In the genomic region with DNA sequence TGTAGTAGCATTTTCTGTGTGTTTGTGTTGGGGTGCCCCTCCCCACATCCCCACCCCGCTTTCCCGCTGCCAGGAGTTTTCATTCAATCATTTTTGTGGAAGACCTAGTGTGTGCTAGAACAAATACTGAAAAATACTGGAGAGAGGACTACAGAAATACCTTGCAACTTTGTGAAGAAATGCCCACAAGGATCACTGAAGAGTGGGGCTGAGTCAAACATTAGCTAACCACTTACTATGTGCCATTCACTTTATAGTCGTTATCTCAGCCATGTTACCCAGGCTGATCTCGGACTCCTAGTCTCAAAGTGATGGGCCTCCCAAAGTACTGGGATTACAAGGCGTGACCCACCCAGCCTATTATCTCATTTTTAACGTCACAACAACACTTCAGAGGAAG, we compare ENCODE assay signal across 1 cellular context.
TF ChIP-seq lines count a peak whose summit lies in the region.

No MANE protein-coding gene starts in this region.

TF ChIP-seq in H1, 55 proteins besides CTCF, POLR2A, EP300 and RAD21:
- TF ChIP-seq HDAC2 (IDR thresholded peaks at IDR 0.05; ENCODE audit: borderline replicate concordance in 1 of 2, low read depth in 2 of 2, low read length in 2 of 2) (no peak), EZH2 (IDR thresholded peaks at IDR 0.05; ENCODE audit: low read depth, low read length, severe bottlenecking) (no peak), JUN (IDR thresholded peaks at IDR 0.05; ENCODE audit: low read depth, low read length) (no peak), SP1 (IDR thresholded peaks at IDR 0.05; ENCODE audit: low read depth, low read length) (no peak), GABPA (IDR thresholded peaks at IDR 0.05; ENCODE audit: borderline replicate concordance, insufficient read depth, low read length) (no peak), RFX5 (IDR thresholded peaks at IDR 0.05; ENCODE audit: borderline replicate concordance, low read depth, low read length) (no peak)
- TF ChIP-seq, protein P1, sequence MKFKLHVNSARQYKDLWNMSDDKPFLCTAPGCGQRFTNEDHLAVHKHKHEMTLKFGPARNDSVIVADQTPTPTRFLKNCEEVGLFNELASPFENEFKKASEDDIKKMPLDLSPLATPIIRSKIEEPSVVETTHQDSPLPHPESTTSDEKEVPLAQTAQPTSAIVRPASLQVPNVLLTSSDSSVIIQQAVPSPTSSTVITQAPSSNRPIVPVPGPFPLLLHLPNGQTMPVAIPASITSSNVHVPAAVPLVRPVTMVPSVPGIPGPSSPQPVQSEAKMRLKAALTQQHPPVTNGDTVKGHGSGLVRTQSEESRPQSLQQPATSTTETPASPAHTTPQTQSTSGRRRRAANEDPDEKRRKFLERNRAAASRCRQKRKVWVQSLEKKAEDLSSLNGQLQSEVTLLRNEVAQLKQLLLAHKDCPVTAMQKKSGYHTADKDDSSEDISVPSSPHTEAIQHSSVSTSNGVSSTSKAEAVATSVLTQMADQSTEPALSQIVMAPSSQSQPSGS (IDR thresholded peaks at IDR 0.05; ENCODE audit: low read length): no peak
